8 cellular contexts compared by ENCODE assay signal in genomic region chr5:178116406-178116885, GRCh38. TPM values are rescaled to one million over a fixed set of nuclear protein-coding genes. Genes with fewer than 3 reads are reported as not detected.
DNase-seq lines count a peak whose midpoint lies in the region; ATAC-seq lines count a peak whose summit lies in the region.

No MANE protein-coding gene starts in this region.

- no peaks in the 10 kb centered on the region for H3K9me3 Mint-ChIP-seq in IgD-negative memory B cell
- H3K9me3 Mint-ChIP-seq in activated T-cell treated with anti-CD3 and anti-CD28 coated beads, Interleukin-2, amount 50 U/mL, for 4 hours: no peaks in the 10 kb centered on the region
- H3K9me3 Mint-ChIP-seq in naive B cell: no peaks in the 10 kb centered on the region

- H3K36me3 Mint-ChIP-seq in IgD-negative memory B cell (peaks cover 2% of the 10 kb centered on the region), naive B cell (no peaks in the 10 kb centered on the region)
- no peaks in the 10 kb centered on the region for H3K36me3 Mint-ChIP-seq in activated T-cell treated with anti-CD3 and anti-CD28 coated beads, Interleukin-2, amount 50 U/mL, for 4 hours (ENCODE audit: insufficient read depth)

- peaks cover 31 to 36% (median 32%) of the 10 kb centered on the region in 3 donors for H3K4me1 Mint-ChIP-seq in IgD-negative memory B cell
- peaks cover 44% of the 10 kb centered on the region for H3K4me1 Mint-ChIP-seq in activated T-cell treated with anti-CD3 and anti-CD28 coated beads, Interleukin-2, amount 50 U/mL, for 4 hours (ENCODE audit: low read depth)
- H3K4me1 Mint-ChIP-seq in naive B cell: peaks cover 47 to 76% (median 75%) of the 10 kb centered on the region in 3 donors

- peak overlapping the region; percentile 80 to 96 (median 92) for H3K4me3 Mint-ChIP-seq in IgD-negative memory B cell
- peak overlapping the region; percentile 46 for H3K4me3 Mint-ChIP-seq in activated T-cell treated with anti-CD3 and anti-CD28 coated beads, Interleukin-2, amount 50 U/mL, for 4 hours
- H3K4me3 Mint-ChIP-seq in naive B cell: peak overlapping the region; percentile 81 to 100 (median 97)

- peak; percentile 29 for ATAC-seq in GM19043 (IDR thresholded peaks at IDR 0.05; ENCODE audit: low read depth, unreplicated experiment)
- peak; percentile 30 to 33 for ATAC-seq in activated T-cell treated with anti-CD3 and anti-CD28 coated beads, Interleukin-2, amount 50 U/mL, for 4 hours
- peak; percentile 64 to 66 for ATAC-seq in naive B cell (ENCODE audit: low read depth in 2 of 2)

- peak; percentile 63 for DNase-seq in activated T-cell treated with anti-CD3 and anti-CD28 coated beads, Interleukin-2, amount 50 U/mL, for 4 hours
- peak; percentile 91 for DNase-seq in naive B cell
- no peak for DNase-seq in NCI-H2107 (lab: John Stamatoyannopoulos, UW)
- DNase-seq in KG1 (lab: John Stamatoyannopoulos, UW): no peak
- no peak for DNase-seq in NCI-H128 (lab: John Stamatoyannopoulos, UW; ENCODE audit: unreplicated experiment)
- DNase-seq in A172 (ENCODE audit: low spot score): no peak

- H3K27ac Mint-ChIP-seq in IgD-negative memory B cell (peak overlapping the region; percentile 90 to 97 (median 97)), naive B cell (peak overlapping the region; percentile 91 to 100 (median 98))

- H3K27me3 Mint-ChIP-seq in IgD-negative memory B cell: peaks cover 4% of the 10 kb centered on the region
- H3K27me3 Mint-ChIP-seq in activated T-cell treated with anti-CD3 and anti-CD28 coated beads, Interleukin-2, amount 50 U/mL, for 4 hours (ENCODE audit: low read depth): peaks cover 4% of the 10 kb centered on the region
- no peaks in the 10 kb centered on the region for H3K27me3 Mint-ChIP-seq in naive B cell

RNA-seq across cellular contexts. Expression of gene N4BP3, which starts 3.1 kb away (rescaled TPM):
- polyA plus RNA-seq in IgD-negative memory B cell: 10.1 TPM
- total RNA-seq in activated T-cell treated with anti-CD3 and anti-CD28 coated beads, Interleukin-2, amount 50 U/mL, for 4 hours: 1 to 10 TPM; 6.4 to 7.8 (median 7.6) TPM
- 10 to 100 TPM in 1 of 6 donors, 1 to 10 TPM in 4, under 1 TPM in 1; 0.63 to 10.1 (median 3.5) TPM for polyA plus RNA-seq in naive B cell (ENCODE audit: low read depth in 6 of 6)
- 0.17 and 0.33 TPM in 2 replicates for total RNA-seq in A172 (2014; rRNA removed; shearing (Covaris generic))

RNA-seq across cellular contexts. Expression of gene RMND5B, which starts 14.4 kb away (rescaled TPM):
- 43.0 TPM for polyA plus RNA-seq in IgD-negative memory B cell
- 10 to 100 TPM; 34.6 to 41.2 (median 35.8) TPM for total RNA-seq in activated T-cell treated with anti-CD3 and anti-CD28 coated beads, Interleukin-2, amount 50 U/mL, for 4 hours
- polyA plus RNA-seq in naive B cell (ENCODE audit: low read depth in 6 of 6): 10 to 100 TPM; 36.2 to 82.3 (median 40.3) TPM
- total RNA-seq in A172 (2014; rRNA removed; shearing (Covaris generic)): 23.4 and 32.0 TPM in 2 replicates

RNA-seq across cellular contexts. Expression of gene NHP2, which starts 37.2 kb away (rescaled TPM):
- polyA plus RNA-seq in IgD-negative memory B cell (227 TPM), naive B cell (ENCODE audit: low read depth in 6 of 6) (100 to 1,000 TPM; 212 to 320 (median 229) TPM)
- total RNA-seq in activated T-cell treated with anti-CD3 and anti-CD28 coated beads, Interleukin-2, amount 50 U/mL, for 4 hours: 100 to 1,000 TPM; 373 to 417 (median 409) TPM
- 470 and 586 TPM in 2 replicates for total RNA-seq in A172 (2014; rRNA removed; shearing (Covaris generic))

Comparison
In these comparisons a context has a peak if more than half of its experiments do, and no peak if none do; other contexts are left out.
1. H3K4me3 Mint-ChIP-seq: peak in every context shown above with its lines; median percentile 97 in naive B cell; 92 in IgD-negative memory B cell; 46 in activated T-cell treated with anti-CD3 and anti-CD28 coated beads, Interleukin-2, amount 50 U/mL, for 4 hours.
2. DNase-seq: peak in activated T-cell treated with anti-CD3 and anti-CD28 coated beads, Interleukin-2, amount 50 U/mL, for 4 hours (single experiment) and naive B cell (single experiment); none in NCI-H2107 (single experiment), KG1 (single experiment), NCI-H128 (single experiment) and A172 (single experiment).
3. Peak in every context shown above with its lines, with median percentiles within 50 percentile points of each other: ATAC-seq.